In the genomic region with DNA sequence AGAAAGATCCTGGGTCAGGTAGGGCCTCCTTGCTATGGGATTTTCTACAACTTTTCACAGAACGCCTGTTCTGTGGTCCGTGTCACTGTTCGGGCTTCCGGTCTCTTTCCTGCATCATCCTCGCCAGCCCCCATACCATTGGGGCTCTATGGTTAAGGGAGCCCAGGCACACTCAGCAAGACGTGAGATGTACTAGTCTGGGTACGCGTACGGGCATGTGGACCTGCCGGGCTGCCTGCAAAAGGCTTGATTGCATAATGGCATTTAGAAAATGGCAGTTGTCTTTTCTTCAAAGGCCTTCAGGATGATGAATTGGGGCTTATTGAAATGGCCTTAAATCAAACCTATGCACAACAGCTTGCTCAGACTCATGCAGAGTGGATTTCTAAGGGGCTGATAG, we compare ENCODE assay signal across 15 cellular contexts.
DNase-seq lines count a peak whose midpoint lies in the region; ATAC-seq and TF ChIP-seq lines count a peak whose summit lies in the region.
"Had no signal": no experiment of that assay in that cellular context is flagged by ENCODE, and none has a peak within 500 bp of the region (broad histone marks: within the 10 kb centered on the region; RNA-seq: fewer than 3 reads in every experiment).

No MANE protein-coding gene starts in this region.

- H4K12ac ChIP-seq in trophoblast cell (ENCODE audit: low read depth, low read length), result peak overlapping the region; percentile 43

- no peak overlapping the region for H3K14ac ChIP-seq in trophoblast cell (ENCODE audit: low read length)

- DNase-seq in MCF 10A (ENCODE audit: unreplicated experiment) (peak; percentile 24), breast epithelium (ENCODE audit: low spot score in 2 of 2) (no peak), RWPE1 (ENCODE audit: low spot score) (no peak), epithelial cell of esophagus (ENCODE audit: low read depth) (peak; percentile 35), trophoblast cell (no peak), dermis blood vessel endothelial cell (no peak)
- DNase-seq: BE2C; CD4-positive, alpha-beta memory T cell; DMS153; DMS79; GDM1; H9; IMR-90 had no signal

- H3K36me3 ChIP-seq in breast epithelium (no peaks in the 10 kb centered on the region), trophoblast cell (ENCODE audit: control insufficient read depth in 1 of 2, insufficient read depth in 2 of 2, low read length in 2 of 2) (no peaks in the 10 kb centered on the region)
- H3K36me3 ChIP-seq: BE2C had no signal

- no peak for TF ChIP-seq POLR2A in breast epithelium (IDR thresholded peaks at IDR 0.05)

- CTCF ChIA-PET in MCF 10A (lab: Yijun Ruan, JAX), result interaction anchor here (1.1 to 1.5 kb wide), 2 partner anchors 66 to 68 kb away, joined by 3 to 10 read pairs; no protein-coding TSS in a partner anchor
- CTCF ChIA-PET in RWPE1 (lab: Yijun Ruan, JAX), result interaction anchor here (0.6 kb wide), 1 partner anchor 17 kb away, joined by 3 read pairs; no protein-coding TSS in a partner anchor

- no peaks in the 10 kb centered on the region for H3K36me3 Mint-ChIP-seq in MCF 10A (ENCODE audit: insufficient read depth, unreplicated experiment)
- H3K36me3 Mint-ChIP-seq: CD14-positive monocyte; CD4-positive, alpha-beta memory T cell had no signal

- H2BK5ac ChIP-seq in trophoblast cell (ENCODE audit: low read depth, low read length, poor library complexity), result no peak overlapping the region

- no peak overlapping the region for H3K4me3 Mint-ChIP-seq in MCF 10A (ENCODE audit: unreplicated experiment)
- H3K4me3 Mint-ChIP-seq: CD14-positive monocyte; CD4-positive, alpha-beta memory T cell; H9 had no signal

- no peak overlapping the region for H3K27ac ChIP-seq in breast epithelium
- peak overlapping the region; percentile 50 for H3K27ac ChIP-seq in RWPE1
- no peak overlapping the region for H3K27ac ChIP-seq in trophoblast cell (ENCODE audit: low read depth, low read length)

- no peak overlapping the region for H4K91ac ChIP-seq in trophoblast cell (ENCODE audit: low read depth, low read length)

- no peaks in the 10 kb centered on the region for H3K27me3 Mint-ChIP-seq in MCF 10A (ENCODE audit: insufficient read depth, unreplicated experiment)
- H3K27me3 Mint-ChIP-seq: CD4-positive, alpha-beta memory T cell had no signal

- H3K79me1 ChIP-seq in trophoblast cell (ENCODE audit: low read length), result no peaks in the 10 kb centered on the region

- peaks cover 5% of the 10 kb centered on the region for H3K4me1 Mint-ChIP-seq in MCF 10A (ENCODE audit: insufficient read depth, unreplicated experiment)
- H3K4me1 Mint-ChIP-seq: CD14-positive monocyte; CD4-positive, alpha-beta memory T cell had no signal

- H3K9ac ChIP-seq in trophoblast cell (ENCODE audit: low read length), result no peak overlapping the region

- H3K4me3 ChIP-seq in breast epithelium (no peak overlapping the region), epithelial cell of esophagus (ENCODE audit: low read length) (no peak overlapping the region), trophoblast cell (ENCODE audit: low read depth, low read length) (no peak overlapping the region)

- H3K18ac ChIP-seq in trophoblast cell (ENCODE audit: low read length), result no peak overlapping the region

- no peak overlapping the region for H4K8ac ChIP-seq in trophoblast cell (ENCODE audit: low read depth, low read length)

- no peaks in the 10 kb centered on the region for H3K79me2 ChIP-seq in trophoblast cell (ENCODE audit: control insufficient read depth, insufficient read depth, low read length, poor library complexity)

- no peak overlapping the region for H3K23ac ChIP-seq in trophoblast cell (ENCODE audit: low read length)

- no peak overlapping the region for H3K27ac Mint-ChIP-seq in MCF 10A (ENCODE audit: low read depth, unreplicated experiment)
- H3K27ac Mint-ChIP-seq: CD14-positive monocyte; CD4-positive, alpha-beta memory T cell; H9 had no signal

- no peaks in the 10 kb centered on the region for H3K9me3 ChIP-seq in breast epithelium
- H3K9me3 ChIP-seq in trophoblast cell (ENCODE audit: insufficient read depth, low read depth, low read length), result no peaks in the 10 kb centered on the region
- H3K9me3 ChIP-seq: BE2C had no signal

- TF ChIP-seq CTCF in MCF 10A (IDR thresholded peaks at IDR 0.05; ENCODE audit: unreplicated experiment), result no peak
- no peak for TF ChIP-seq CTCF in breast epithelium (IDR thresholded peaks at IDR 0.05)
- no peak for TF ChIP-seq CTCF in RWPE1 (conservative IDR thresholded peaks at IDR 0.05; ENCODE audit: low read depth)
- TF ChIP-seq CTCF in epithelial cell of esophagus (IDR thresholded peaks at IDR 0.05; ENCODE audit: insufficient read depth, low read depth, low read length, missing control alignments), result no peak

- POLR2A ChIA-PET in MCF 10A (lab: Yijun Ruan, JAX) (interaction anchor here (0.6 to 1.3 kb wide), 2 partner anchors 876 to 1009 kb away, joined by 3 read pairs; partner anchors contain the start of gene CETN2), RWPE1 (lab: Yijun Ruan, JAX; ENCODE audit: low non-redundant PET) (no interaction called here)

- no peaks in the 10 kb centered on the region for H3K4me1 ChIP-seq in breast epithelium
- no peaks in the 10 kb centered on the region for H3K4me1 ChIP-seq in trophoblast cell (ENCODE audit: control insufficient read depth in 1 of 2, insufficient read depth in 2 of 2, low read length in 2 of 2)
- H3K4me1 ChIP-seq: BE2C had no signal

- no peak overlapping the region for H3K4me2 ChIP-seq in trophoblast cell (ENCODE audit: low read length)

- H2BK120ac ChIP-seq in trophoblast cell (ENCODE audit: insufficient read depth, low read length, poor library complexity), result no peak overlapping the region

- BruUV-seq in MCF 10A (replicated peaks; lab: Mats Ljungman, UMichigan), result no TSS peak

- H3K9me3 Mint-ChIP-seq in MCF 10A (ENCODE audit: unreplicated experiment), result peaks cover 5% of the 10 kb centered on the region
- H3K9me3 Mint-ChIP-seq: CD4-positive, alpha-beta memory T cell had no signal

- H2AK5ac ChIP-seq in trophoblast cell (ENCODE audit: low read length), result no peak overlapping the region

- ATAC-seq in GM19023 (IDR thresholded peaks at IDR 0.05; ENCODE audit: unreplicated experiment), result no peak

- intact Hi-C loops in MCF 10A (cut with micrococcal nuclease) (no loop called here), breast epithelium (cut with DNase I; ENCODE audit: low total_unique reads) (no loop called here)

- no peak overlapping the region for H3K4ac ChIP-seq in trophoblast cell (ENCODE audit: low read depth, low read length)

- no peak overlapping the region for H2BK12ac ChIP-seq in trophoblast cell (ENCODE audit: low read length)

- H3K27me3 ChIP-seq in breast epithelium (peaks cover 0 to 12% of the 10 kb centered on the region in 2 donors), trophoblast cell (ENCODE audit: insufficient read depth, low read length) (no peaks in the 10 kb centered on the region)
- H3K27me3 ChIP-seq: BE2C had no signal

- WGBS in trophoblast cell (ENCODE audit: extremely low coverage, insufficient coverage, insufficient read length), result no CpG with 5 or more reads among the region's 10 CpGs

- no peak overlapping the region for H2AFZ ChIP-seq in trophoblast cell (ENCODE audit: insufficient read depth, low read length, poor library complexity)

Comparison
In these comparisons a context has a peak if more than half of its experiments do, and no peak if none do; other contexts are left out.
1. DNase-seq: peak in MCF 10A (single experiment) and epithelial cell of esophagus (single experiment); none in breast epithelium (0 of 2), RWPE1 (single experiment), trophoblast cell (0 of 2) and dermis blood vessel endothelial cell (single experiment).